In the genomic region with DNA sequence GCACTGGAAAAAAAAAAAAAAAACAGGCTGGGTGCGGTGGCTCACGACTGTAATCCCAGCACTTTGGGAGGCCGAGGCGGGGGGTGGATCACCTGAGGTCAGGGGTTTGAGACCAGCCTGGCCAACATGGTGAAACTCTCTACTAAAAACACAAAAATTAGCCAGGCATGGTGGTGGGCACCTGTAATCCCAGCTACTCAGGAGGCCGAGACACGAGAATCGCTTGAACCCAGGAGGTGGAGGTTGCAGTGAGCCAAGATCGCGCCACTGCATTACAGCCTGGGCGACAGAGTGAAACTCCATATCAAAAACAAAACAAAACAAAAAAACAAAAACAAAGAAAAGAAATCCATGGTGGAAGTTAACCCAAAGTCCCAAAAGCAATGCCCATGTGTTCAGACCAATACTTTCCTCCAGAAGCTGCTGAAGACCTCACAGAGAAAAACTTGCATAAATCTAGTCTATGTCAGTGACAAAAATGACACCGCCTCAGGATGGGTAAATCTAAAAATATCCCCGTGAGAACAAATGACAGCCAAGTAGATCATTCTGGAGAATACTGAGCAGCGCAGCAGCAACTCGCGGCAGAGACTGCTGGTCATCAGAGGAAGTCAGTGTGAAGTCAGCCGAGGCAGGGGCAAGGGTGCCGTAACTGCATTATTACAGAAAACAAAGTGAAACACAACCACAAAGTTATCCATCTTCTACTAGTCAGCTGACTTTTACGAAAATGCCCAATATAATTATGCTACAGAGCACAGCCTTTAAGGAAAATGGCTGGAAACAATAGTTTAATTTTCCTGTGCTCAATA, we compare ENCODE assay signal across 1 cellular context.
TF ChIP-seq lines count a peak whose summit lies in the region.

No MANE protein-coding gene starts in this region.

TF ChIP-seq in HepG2, 621 proteins besides CTCF, POLR2A, EP300 and RAD21:
- TF ChIP-seq, protein P1, sequence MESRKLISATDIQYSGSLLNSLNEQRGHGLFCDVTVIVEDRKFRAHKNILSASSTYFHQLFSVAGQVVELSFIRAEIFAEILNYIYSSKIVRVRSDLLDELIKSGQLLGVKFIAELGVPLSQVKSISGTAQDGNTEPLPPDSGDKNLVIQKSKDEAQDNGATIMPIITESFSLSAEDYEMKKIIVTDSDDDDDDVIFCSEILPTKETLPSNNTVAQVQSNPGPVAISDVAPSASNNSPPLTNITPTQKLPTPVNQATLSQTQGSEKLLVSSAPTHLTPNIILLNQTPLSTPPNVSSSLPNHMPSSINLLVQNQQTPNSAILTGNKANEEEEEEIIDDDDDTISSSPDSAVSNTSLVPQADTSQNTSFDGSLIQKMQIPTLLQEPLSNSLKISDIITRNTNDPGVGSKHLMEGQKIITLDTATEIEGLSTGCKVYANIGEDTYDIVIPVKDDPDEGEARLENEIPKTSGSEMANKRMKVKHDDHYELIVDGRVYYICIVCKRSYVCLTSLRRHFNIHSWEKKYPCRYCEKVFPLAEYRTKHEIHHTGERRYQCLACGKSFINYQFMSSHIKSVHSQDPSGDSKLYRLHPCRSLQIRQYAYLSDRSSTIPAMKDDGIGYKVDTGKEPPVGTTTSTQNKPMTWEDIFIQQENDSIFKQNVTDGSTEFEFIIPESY (CRISPR knock-in tag; IDR thresholded peaks at IDR 0.05) = peak; percentile 14; the same call in 1 of the 2 replicates
- TF ChIP-seq ZFY (CRISPR knock-in tag; IDR thresholded peaks at IDR 0.05) (no peak), RBM22 (optimal IDR thresholded peaks at IDR 0.05; ENCODE audit: low read length) (peak; percentile 56)
